In the genomic region with DNA sequence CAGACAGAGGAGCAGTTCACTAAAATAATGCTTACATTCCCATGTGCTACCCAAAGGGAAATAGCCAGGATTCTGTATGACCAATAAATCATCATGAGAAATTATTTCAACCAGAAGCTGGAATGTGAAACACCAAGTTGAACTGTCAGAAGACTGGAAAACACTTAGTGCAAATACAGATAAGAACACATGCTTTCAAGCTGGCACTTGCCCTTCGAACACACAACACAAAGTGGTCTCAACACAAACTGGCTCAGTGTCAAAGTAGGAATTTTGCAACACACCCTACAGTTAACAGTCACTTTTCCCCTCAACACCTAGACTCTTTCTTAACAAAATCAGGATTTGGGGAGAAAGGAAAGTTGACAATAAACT, we compare ENCODE assay signal across 1 cellular context.
TF ChIP-seq lines count a peak whose summit lies in the region.

No MANE protein-coding gene starts in this region.

TF ChIP-seq in HEK293, 187 proteins besides CTCF, POLR2A, EP300 and RAD21:
- peak; percentile 74; the same call in 1 of the 2 replicates for TF ChIP-seq PRDM1 (tag by site-specific recombination; IDR thresholded peaks at IDR 0.05)
- TF ChIP-seq OSR2 (tag by site-specific recombination; IDR thresholded peaks at IDR 0.05), result peak; percentile 37; the same call in 1 of the 2 replicates
- TF ChIP-seq, protein P1, sequence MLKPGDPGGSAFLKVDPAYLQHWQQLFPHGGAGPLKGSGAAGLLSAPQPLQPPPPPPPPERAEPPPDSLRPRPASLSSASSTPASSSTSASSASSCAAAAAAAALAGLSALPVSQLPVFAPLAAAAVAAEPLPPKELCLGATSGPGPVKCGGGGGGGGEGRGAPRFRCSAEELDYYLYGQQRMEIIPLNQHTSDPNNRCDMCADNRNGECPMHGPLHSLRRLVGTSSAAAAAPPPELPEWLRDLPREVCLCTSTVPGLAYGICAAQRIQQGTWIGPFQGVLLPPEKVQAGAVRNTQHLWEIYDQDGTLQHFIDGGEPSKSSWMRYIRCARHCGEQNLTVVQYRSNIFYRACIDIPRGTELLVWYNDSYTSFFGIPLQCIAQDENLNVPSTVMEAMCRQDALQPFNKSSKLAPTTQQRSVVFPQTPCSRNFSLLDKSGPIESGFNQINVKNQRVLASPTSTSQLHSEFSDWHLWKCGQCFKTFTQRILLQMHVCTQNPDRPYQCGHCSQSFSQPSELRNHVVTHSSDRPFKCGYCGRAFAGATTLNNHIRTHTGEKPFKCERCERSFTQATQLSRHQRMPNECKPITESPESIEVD (tag by site-specific recombination; IDR thresholded peaks at IDR 0.05), result peak; percentile 34; the same call in 1 of the 2 replicates
- no peak for TF ChIP-seq ZNF354C (tag by site-specific recombination; IDR thresholded peaks at IDR 0.05; ENCODE audit: borderline replicate concordance, low read depth)
- TF ChIP-seq ZNF292 (tag by site-specific recombination; IDR thresholded peaks at IDR 0.05; ENCODE audit: borderline replicate concordance, low read depth), result no peak
- peak; percentile 71 for TF ChIP-seq FEZF1 (tag by site-specific recombination; IDR thresholded peaks at IDR 0.05)
